ENCODE assay signal across 11 cellular contexts in genomic region chr12:113228394-113229028, GRCh38. TPM values are rescaled to one million over a fixed set of nuclear protein-coding genes. Genes with fewer than 3 reads are reported as not detected.
DNase-seq lines count a peak whose midpoint lies in the region; ATAC-seq and TF ChIP-seq lines count a peak whose summit lies in the region.
"Had no signal": no experiment of that assay in that cellular context is flagged by ENCODE, and none has a peak within 500 bp of the region (broad histone marks: within the 10 kb centered on the region; RNA-seq: fewer than 3 reads in every experiment).

No MANE protein-coding gene starts in this region.

- no peaks in the 10 kb centered on the region for H3K27me3 Mint-ChIP-seq in CD4-positive, CD25-positive, alpha-beta regulatory T cell
- no peaks in the 10 kb centered on the region for H3K27me3 Mint-ChIP-seq in endodermal cell (ENCODE audit: insufficient read depth)
- no peaks in the 10 kb centered on the region for H3K27me3 Mint-ChIP-seq in naive thymus-derived CD4-positive, alpha-beta T cell
- peaks cover 0 to 4% of the 10 kb centered on the region in 2 donors for H3K27me3 Mint-ChIP-seq in CD8-positive, alpha-beta memory T cell

- BruUV-seq in OCI-LY7 (replicated peaks; lab: Mats Ljungman, UMichigan): no TSS peak

- peak overlapping the region; percentile 57 for H3K4me2 ChIP-seq in OCI-LY7 (ENCODE audit: low read length)

- CTCF ChIA-PET in OCI-LY7 (lab: Charles Lee; ENCODE audit: unreplicated experiment): no interaction called here
- CTCF ChIA-PET in naive thymus-derived CD4-positive, alpha-beta T cell (lab: Charles Lee): no interaction called here
- CTCF ChIA-PET in CD8-positive, alpha-beta memory T cell (lab: Charles Lee): interaction anchor here (0.5 kb wide), 1 partner anchor 782 kb away, joined by 3 read pairs; no protein-coding TSS in a partner anchor

- intact Hi-C loops in OCI-LY7 (cut with micrococcal nuclease; ENCODE audit: unreplicated experiment): no loop called here
- intact Hi-C loops in naive thymus-derived CD4-positive, alpha-beta T cell (cut with micrococcal nuclease): loop anchor here in 1 of 2 donors (10.0 kb wide), 1 partner anchor 736 kb away; the partner anchor contains the start of gene RBM19

- H3K27ac ChIP-seq in CD4-positive, CD25-positive, alpha-beta regulatory T cell (ENCODE audit: insufficient read depth, low read length, poor library complexity, severe bottlenecking): no peak overlapping the region
- H3K27ac ChIP-seq in OCI-LY7 (ENCODE audit: low read depth, low read length, poor library complexity, severe bottlenecking): peak overlapping the region; percentile 82
- H3K27ac ChIP-seq in endodermal cell (ENCODE audit: low read depth, low read length): peak overlapping the region; percentile 0
- H3K27ac ChIP-seq in naive thymus-derived CD4-positive, alpha-beta T cell (ENCODE audit: low read depth, low read length): no peak overlapping the region
- no peak overlapping the region for H3K27ac ChIP-seq in CD8-positive, alpha-beta memory T cell (ENCODE audit: low read depth, low read length)

- TF ChIP-seq CTCF in OCI-LY7 (conservative IDR thresholded peaks at IDR 0.05; ENCODE audit: low read length) (no peak), endodermal cell (conservative IDR thresholded peaks at IDR 0.05) (no peak)

- H3K79me2 ChIP-seq in OCI-LY7 (ENCODE audit: insufficient read depth, low read depth, low read length): peaks cover 66% of the 10 kb centered on the region

- POLR2A ChIA-PET in OCI-LY7 (lab: Charles Lee): interaction anchor here (12.4 kb wide), 1 partner anchor 21 kb away, joined by 183 read pairs; no protein-coding TSS in a partner anchor
- POLR2A ChIA-PET in naive thymus-derived CD4-positive, alpha-beta T cell (lab: Charles Lee): interaction anchor here (0.6 to 1.7 kb wide), 3 partner anchors 42 to 100 kb away, joined by 3 to 6 read pairs (median 5); partner anchors contain the start of genes DDX54 and RITA1
- POLR2A ChIA-PET in CD8-positive, alpha-beta memory T cell (lab: Charles Lee): no interaction called here

- no peak overlapping the region for H2AFZ ChIP-seq in OCI-LY7 (ENCODE audit: low read length)

- H3K36me3 ChIP-seq in CD4-positive, CD25-positive, alpha-beta regulatory T cell (ENCODE audit: control insufficient read depth, insufficient read depth, low read length): peaks cover 40% of the 10 kb centered on the region
- peaks cover 66% of the 10 kb centered on the region for H3K36me3 ChIP-seq in OCI-LY7 (ENCODE audit: insufficient read depth, low read length)
- peaks cover 17% of the 10 kb centered on the region for H3K36me3 ChIP-seq in endodermal cell (ENCODE audit: control insufficient read depth, insufficient read depth, low read length)
- H3K36me3 ChIP-seq in naive thymus-derived CD4-positive, alpha-beta T cell (ENCODE audit: control insufficient read depth in 2 of 3, insufficient read depth in 3 of 3, low read length in 3 of 3): peaks cover 0 to 43% (median 13%) of the 10 kb centered on the region in 3 experiments
- peaks cover 15% of the 10 kb centered on the region for H3K36me3 ChIP-seq in CD8-positive, alpha-beta memory T cell (ENCODE audit: insufficient read depth, low read length)

- peaks cover 19% of the 10 kb centered on the region for H3K4me1 ChIP-seq in CD4-positive, CD25-positive, alpha-beta regulatory T cell (ENCODE audit: control insufficient read depth, insufficient read depth, low read length, poor library complexity, severe bottlenecking)
- H3K4me1 ChIP-seq in OCI-LY7 (ENCODE audit: insufficient read depth, low read length, poor library complexity, severe bottlenecking) (peaks cover 83% of the 10 kb centered on the region), endodermal cell (ENCODE audit: control insufficient read depth, insufficient read depth, low read length) (peaks cover 23% of the 10 kb centered on the region)
- peaks cover 7 to 54% of the 10 kb centered on the region in 2 donors for H3K4me1 ChIP-seq in naive thymus-derived CD4-positive, alpha-beta T cell (ENCODE audit: control insufficient read depth in 2 of 2, insufficient read depth in 2 of 2, low read length in 2 of 2)
- peaks cover 57% of the 10 kb centered on the region for H3K4me1 ChIP-seq in CD8-positive, alpha-beta memory T cell (ENCODE audit: insufficient read depth, low read length)

- H3K9me3 Mint-ChIP-seq in CD4-positive, CD25-positive, alpha-beta regulatory T cell: no peaks in the 10 kb centered on the region
- H3K9me3 Mint-ChIP-seq in endodermal cell: peaks cover 7% of the 10 kb centered on the region
- H3K9me3 Mint-ChIP-seq in naive thymus-derived CD4-positive, alpha-beta T cell: no peaks in the 10 kb centered on the region
- H3K9me3 Mint-ChIP-seq in CD8-positive, alpha-beta memory T cell: no peaks in the 10 kb centered on the region

- H3K9me3 ChIP-seq in CD4-positive, CD25-positive, alpha-beta regulatory T cell (ENCODE audit: control insufficient read depth in 2 of 2, low read length in 2 of 2): no peaks in the 10 kb centered on the region
- H3K9me3 ChIP-seq in OCI-LY7 (ENCODE audit: low read length): no peaks in the 10 kb centered on the region
- H3K9me3 ChIP-seq in endodermal cell (ENCODE audit: control insufficient read depth, low read length): peaks cover 11% of the 10 kb centered on the region
- no peaks in the 10 kb centered on the region for H3K9me3 ChIP-seq in naive thymus-derived CD4-positive, alpha-beta T cell (ENCODE audit: control insufficient read depth in 2 of 3, low read length in 3 of 3)
- H3K9me3 ChIP-seq in CD8-positive, alpha-beta memory T cell (ENCODE audit: low read length): no peaks in the 10 kb centered on the region

- peaks cover 27% of the 10 kb centered on the region for H3K36me3 Mint-ChIP-seq in CD4-positive, CD25-positive, alpha-beta regulatory T cell
- H3K36me3 Mint-ChIP-seq in endodermal cell (ENCODE audit: low read depth): peaks cover 38% of the 10 kb centered on the region
- H3K36me3 Mint-ChIP-seq in naive thymus-derived CD4-positive, alpha-beta T cell: peaks cover 5 to 31% (median 28%) of the 10 kb centered on the region in 5 donors
- H3K36me3 Mint-ChIP-seq in CD8-positive, alpha-beta memory T cell: peaks cover 7 to 58% (median 8%) of the 10 kb centered on the region in 3 donors

- no peak overlapping the region for H3K4me3 ChIP-seq in CD4-positive, CD25-positive, alpha-beta regulatory T cell (ENCODE audit: low read depth, low read length)
- peak overlapping the region; percentile 2 for H3K4me3 ChIP-seq in OCI-LY7 (ENCODE audit: low read depth, low read length, poor library complexity, severe bottlenecking)
- H3K4me3 ChIP-seq in endodermal cell (ENCODE audit: low read length): no peak overlapping the region
- no peak overlapping the region for H3K4me3 ChIP-seq in naive thymus-derived CD4-positive, alpha-beta T cell (ENCODE audit: low read length)
- no peak overlapping the region for H3K4me3 ChIP-seq in CD8-positive, alpha-beta memory T cell (ENCODE audit: low read length)

- no peaks in the 10 kb centered on the region for H3K27me3 ChIP-seq in CD4-positive, CD25-positive, alpha-beta regulatory T cell (ENCODE audit: control insufficient read depth, insufficient read depth, low read length)
- H3K27me3 ChIP-seq in endodermal cell (ENCODE audit: control insufficient read depth, insufficient read depth, low read length, poor library complexity, severe bottlenecking): no peaks in the 10 kb centered on the region
- no peaks in the 10 kb centered on the region for H3K27me3 ChIP-seq in naive thymus-derived CD4-positive, alpha-beta T cell (ENCODE audit: control insufficient read depth in 2 of 2, insufficient read depth in 2 of 2, low read length in 2 of 2)
- H3K27me3 ChIP-seq in CD8-positive, alpha-beta memory T cell (ENCODE audit: insufficient read depth, low read length, poor library complexity, severe bottlenecking): no peaks in the 10 kb centered on the region

- no peak overlapping the region for H3K9ac ChIP-seq in endodermal cell (ENCODE audit: extremely low read depth, low read length, poor library complexity, severe bottlenecking)

- H4K20me1 ChIP-seq in OCI-LY7 (ENCODE audit: insufficient read depth, low read length): no peaks in the 10 kb centered on the region

- ATAC-seq in CD4-positive, CD25-positive, alpha-beta regulatory T cell (ENCODE audit: low read depth in 2 of 2): no peak
- ATAC-seq in naive thymus-derived CD4-positive, alpha-beta T cell: no peak
- ATAC-seq in HG03196 (IDR thresholded peaks at IDR 0.05; ENCODE audit: unreplicated experiment): no peak

- WGBS in endodermal cell (ENCODE audit: insufficient coverage in 1 of 2, insufficient read length in 1 of 2), 2 experiments: 91 to 100% methylated on average over 2 to 5 of the region's 5 CpGs

- H3K4me1 Mint-ChIP-seq in CD4-positive, CD25-positive, alpha-beta regulatory T cell: peaks cover 6 to 40% (median 22%) of the 10 kb centered on the region in 4 donors
- peaks cover 28% of the 10 kb centered on the region for H3K4me1 Mint-ChIP-seq in endodermal cell
- peaks cover 32 to 66% (median 59%) of the 10 kb centered on the region in 7 donors for H3K4me1 Mint-ChIP-seq in naive thymus-derived CD4-positive, alpha-beta T cell
- peaks cover 13 to 40% (median 36%) of the 10 kb centered on the region in 3 donors for H3K4me1 Mint-ChIP-seq in CD8-positive, alpha-beta memory T cell

- H3K27ac Mint-ChIP-seq in CD4-positive, CD25-positive, alpha-beta regulatory T cell: peak overlapping the region in 2 of 3 donors; percentile 55 to 67
- H3K27ac Mint-ChIP-seq in endodermal cell: peak overlapping the region; percentile 39
- H3K27ac Mint-ChIP-seq in naive thymus-derived CD4-positive, alpha-beta T cell: peak overlapping the region in 7 of 9 donors; percentile 17 to 92 (median 49)
- H3K27ac Mint-ChIP-seq in CD8-positive, alpha-beta memory T cell: peak overlapping the region in 2 of 8 donors; percentile 26 to 57

- H3K4me3 Mint-ChIP-seq in CD4-positive, CD25-positive, alpha-beta regulatory T cell: no peak overlapping the region
- H3K4me3 Mint-ChIP-seq in endodermal cell: no peak overlapping the region
- H3K4me3 Mint-ChIP-seq in naive thymus-derived CD4-positive, alpha-beta T cell: peak overlapping the region in 4 of 10 donors; percentile 16 to 73 (median 36)
- no peak overlapping the region for H3K4me3 Mint-ChIP-seq in CD8-positive, alpha-beta memory T cell

- H3K9me2 ChIP-seq in OCI-LY7 (ENCODE audit: insufficient read depth, low read length): no peaks in the 10 kb centered on the region

- DNase-seq in CD4-positive, CD25-positive, alpha-beta regulatory T cell: no peak
- DNase-seq in OCI-LY7 (ENCODE audit: low spot score) (no peak), endodermal cell (no peak), GM19240 (ENCODE audit: insufficient read length, low spot score) (no peak), NCI-H1092 treated with DMSO at 0.1 percent for 48 hours (lab: John Stamatoyannopoulos, UW) (no peak)
- no peak for DNase-seq in naive thymus-derived CD4-positive, alpha-beta T cell
- DNase-seq in CD8-positive, alpha-beta memory T cell: no peak
- DNase-seq: foreskin melanocyte; mesendoderm; stimulated activated CD4-positive, alpha-beta T cell treated with anti-CD3 and anti-CD28 coated beads, Interleukin-15, amount 100 ng/mL, for 24 hours had no signal

RNA-seq across cellular contexts. Expression of gene TPCN1, which starts 7.2 kb away (rescaled TPM):
- total RNA-seq in CD4-positive, CD25-positive, alpha-beta regulatory T cell: 44.9 TPM
- polyA plus RNA-seq in CD4-positive, CD25-positive, alpha-beta regulatory T cell: 1 to 10 TPM; 5.2 to 9.5 (median 8.4) TPM
- 72.4 and 96.0 TPM in 2 replicates for total RNA-seq in OCI-LY7 (2014; rRNA removed; shearing (Covaris generic))
- total RNA-seq in OCI-LY7 (2022): 160 and 177 TPM in 2 replicates
- 10 to 100 TPM; 18.9 to 30.8 TPM for total RNA-seq in endodermal cell
- 15.6 TPM for polyA plus RNA-seq in endodermal cell (2013, experiment 1 of 2)
- polyA plus RNA-seq in endodermal cell (2013, experiment 2 of 2): 14.2 TPM
- 100 to 1,000 TPM in 3 of 5 experiments, 10 to 100 TPM in 2; 49.5 to 124 (median 107) TPM for total RNA-seq in naive thymus-derived CD4-positive, alpha-beta T cell
- 10 to 100 TPM; 15.3 to 31.2 TPM for polyA plus RNA-seq in naive thymus-derived CD4-positive, alpha-beta T cell
- 10 to 100 TPM; 21.3 to 24.1 TPM for total RNA-seq in CD8-positive, alpha-beta memory T cell
- polyA plus RNA-seq in CD8-positive, alpha-beta memory T cell: 10.1 TPM

RNA-seq across cellular contexts. Expression of gene RITA1, which starts 43.0 kb away (rescaled TPM):
- total RNA-seq in CD4-positive, CD25-positive, alpha-beta regulatory T cell: 10.1 TPM
- polyA plus RNA-seq in CD4-positive, CD25-positive, alpha-beta regulatory T cell: 10 to 100 TPM; 20.4 to 38.3 (median 24.2) TPM
- total RNA-seq in OCI-LY7 (2014; rRNA removed; shearing (Covaris generic)): 72.5 and 90.8 TPM in 2 replicates
- 59.5 and 68.6 TPM in 2 replicates for total RNA-seq in OCI-LY7 (2022)
- total RNA-seq in endodermal cell: 10 to 100 TPM; 18.8 to 20.3 TPM
- polyA plus RNA-seq in endodermal cell (2013, experiment 1 of 2): 16.0 TPM
- polyA plus RNA-seq in endodermal cell (2013, experiment 2 of 2): 16.8 TPM
- total RNA-seq in naive thymus-derived CD4-positive, alpha-beta T cell: 10 to 100 TPM in 3 of 5 experiments, 1 to 10 TPM in 2; 6.4 to 20.2 (median 14.1) TPM
- polyA plus RNA-seq in naive thymus-derived CD4-positive, alpha-beta T cell: 10 to 100 TPM; 23.2 to 28.9 TPM
- 10 to 100 TPM; 21.1 to 22.5 TPM for total RNA-seq in CD8-positive, alpha-beta memory T cell
- 27.4 TPM for polyA plus RNA-seq in CD8-positive, alpha-beta memory T cell

RNA-seq across cellular contexts. Expression of gene DDX54, which starts 43.2 kb away (rescaled TPM):
- 75.5 TPM for total RNA-seq in CD4-positive, CD25-positive, alpha-beta regulatory T cell
- 10 to 100 TPM; 12.5 to 20.8 (median 17.8) TPM for polyA plus RNA-seq in CD4-positive, CD25-positive, alpha-beta regulatory T cell
- total RNA-seq in OCI-LY7 (2014; rRNA removed; shearing (Covaris generic)): 86.0 and 87.2 TPM in 2 replicates
- total RNA-seq in OCI-LY7 (2022) (145 and 150 TPM in 2 replicates), endodermal cell (10 to 100 TPM; 68.1 to 69.0 TPM)
- polyA plus RNA-seq in endodermal cell (2013, experiment 1 of 2): 43.7 TPM
- polyA plus RNA-seq in endodermal cell (2013, experiment 2 of 2): 37.6 TPM
- total RNA-seq in naive thymus-derived CD4-positive, alpha-beta T cell: 10 to 100 TPM; 55.8 to 81.1 (median 76.7) TPM
- polyA plus RNA-seq in naive thymus-derived CD4-positive, alpha-beta T cell: 10 to 100 TPM; 18.9 to 40.3 TPM
- 100 to 1,000 TPM; 131 to 133 TPM for total RNA-seq in CD8-positive, alpha-beta memory T cell
- 47.7 TPM for polyA plus RNA-seq in CD8-positive, alpha-beta memory T cell

Comparison
In these comparisons a context has a peak if more than half of its experiments do, and no peak if none do; other contexts are left out.
1. H3K27ac ChIP-seq: peak in OCI-LY7 (single experiment) and endodermal cell (single experiment); none in CD4-positive, CD25-positive, alpha-beta regulatory T cell (single experiment), naive thymus-derived CD4-positive, alpha-beta T cell (single experiment) and CD8-positive, alpha-beta memory T cell (single experiment).